ENCODE assay signal across 8 cellular contexts in genomic region chr19:10230904-10231623, GRCh38. TPM values are rescaled to one million over a fixed set of nuclear protein-coding genes. Genes with fewer than 3 reads are reported as not detected.
A peak's percentile ranks its signal among the peaks of the same experiment; 100 is the strongest.
DNase-seq lines count a peak whose midpoint lies in the region; ATAC-seq, FAIRE-seq and TF ChIP-seq lines count a peak whose summit lies in the region.

S1PR2 (minus strand) TSS chr19:10231331; CDS start chr19:10224905, 6,426 bp downstream.

- peak; percentile 82 for FAIRE-seq in GM12891 (lab: Jason Lieb, UNC)

- DNase-seq in GM12891 (ENCODE audit: insufficient read length, low spot score), result peak; percentile 86
- DNase-seq in NOMO-1 treated with dmso at 0.1 percent for 144 hours (lab: John Stamatoyannopoulos, UW; ENCODE audit: unreplicated experiment), result peak; percentile 38
- DNase-seq in activated CD8-positive, alpha-beta memory T cell treated with anti-CD3 and anti-CD28 coated beads, Interleukin-2, amount 50 U/mL, for 48 hours, result peak; percentile 82
- DNase-seq in epidermal melanocyte (ENCODE audit: insufficient read length, low spot score), result peak; percentile 83
- peak; percentile 77 to 87 (median 81) for DNase-seq in mucosa of descending colon
- DNase-seq in stimulated activated CD8-positive, alpha-beta memory T cell treated with anti-CD3 and anti-CD28 coated beads, Interleukin-4, amount 100 ng/mL, for 4 hours (ENCODE audit: low read depth in 2 of 2, low spot score in 1 of 2), result peak; percentile 40 to 47

- H3K36me3 ChIP-seq in mucosa of descending colon (ENCODE audit: low read depth), result no peaks in the 10 kb centered on the region

- peak within 1 kb of the TSS; percentile 72 for H3K4me3 ChIP-seq in mucosa of descending colon

- intact Hi-C loops in mucosa of descending colon (cut with DNase I, micrococcal nuclease), result no loop called here

- ATAC-seq in HG03354 (IDR thresholded peaks at IDR 0.05; ENCODE audit: poor library complexity, severe bottlenecking, unreplicated experiment), result peak; percentile 46
- peak; percentile 83 for ATAC-seq in mucosa of descending colon
- no peak for ATAC-seq in GM19351 (IDR thresholded peaks at IDR 0.05; ENCODE audit: unreplicated experiment)

- H3K9me3 ChIP-seq in mucosa of descending colon, result no peaks in the 10 kb centered on the region

- peaks cover 8% of the 10 kb centered on the region for H3K4me1 ChIP-seq in mucosa of descending colon (ENCODE audit: low read depth)

- TF ChIP-seq POLR2A in GM12891 (IDR thresholded peaks at IDR 0.05; ENCODE audit: low read depth, low read length), result no peak

- TF ChIP-seq CTCF in mucosa of descending colon (IDR thresholded peaks at IDR 0.05), result no peak

TF ChIP-seq in GM12891, 5 proteins besides CTCF, POLR2A, EP300 and RAD21:
- peak; percentile 4 for TF ChIP-seq PAX5 (IDR thresholded peaks at IDR 0.05; ENCODE audit: insufficient read depth, low read length, severe bottlenecking)
- TF ChIP-seq SPI1 (IDR thresholded peaks at IDR 0.05; ENCODE audit: low read depth, low read length), result no peak

RNA-seq across cellular contexts. Expression of gene S1PR2, which starts in this region (rescaled TPM):
- 7.8 TPM for polyA plus RNA-seq in GM12891 (2012; ENCODE audit: low read depth, missing spikeins)
- total RNA-seq in mucosa of descending colon, result 1 to 10 TPM; 1.2 to 8.4 (median 6.5) TPM
